In the genomic region with DNA sequence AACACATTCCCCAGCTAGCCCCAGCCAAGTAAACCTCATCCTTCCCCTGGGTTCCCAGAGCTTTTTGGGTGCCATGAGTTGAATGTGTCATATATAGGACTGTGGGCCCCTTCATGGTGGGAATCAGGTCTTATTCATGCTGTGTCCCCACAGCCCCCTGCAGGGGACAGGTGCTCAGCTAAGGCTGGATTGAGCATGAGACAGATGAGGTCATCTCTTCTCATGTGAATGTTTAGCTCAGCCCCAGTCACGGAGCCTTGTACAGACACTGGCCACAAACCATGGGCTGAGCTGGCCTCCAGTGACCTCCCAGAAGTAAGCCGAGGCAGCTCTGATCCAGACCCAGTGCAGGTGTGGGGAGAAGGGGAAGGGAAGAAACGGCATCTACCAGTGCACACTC, we compare ENCODE assay signal across 17 cellular contexts.
"Had no signal": no experiment of that assay in that cellular context is flagged by ENCODE, and none has a peak within 500 bp of the region (broad histone marks: within the 10 kb centered on the region; RNA-seq: fewer than 3 reads in every experiment).

No MANE protein-coding gene starts in this region.

- DNase-seq: activated CD4-positive, alpha-beta memory T cell treated with anti-CD3 and anti-CD28 coated beads for 36 hours; activated CD8-positive, alpha-beta memory T cell treated with anti-CD3 and anti-CD28 coated beads, Interleukin-2, amount 10 ng/mL, durations not matched to agents 7 days and 5 days; activated naive CD4-positive, alpha-beta T cell treated with anti-CD3 and anti-CD28 coated beads, Interleukin-2, amount 50 U/mL, for 16 hours; activated T-cell treated with anti-CD3 and anti-CD28 coated beads, Interleukin-2, amount 50 U/mL, for 1 hour; caudate nucleus; colonic mucosa; hypothalamus; kidney glomerular epithelial cell; psoas muscle; sigmoid colon; stimulated activated CD4-positive, alpha-beta T cell treated with anti-CD3 and anti-CD28 coated beads, Interleukin-1b, Interleukin-23, amount 100 ng/mL, for 48 hours; upper lobe of right lung had no signal

- H3K27me3 ChIP-seq: colonic mucosa, sigmoid colon, upper lobe of right lung had no signal

- H3K27ac ChIP-seq: colonic mucosa, psoas muscle, thoracic aorta, upper lobe of right lung, VCaP had no signal

- H3K36me3 Mint-ChIP-seq: activated CD4-positive, alpha-beta memory T cell treated with anti-CD3 and anti-CD28 coated beads for 36 hours; activated CD8-positive, alpha-beta memory T cell treated with anti-CD3 and anti-CD28 coated beads, Interleukin-2, amount 10 ng/mL, durations not matched to agents 7 days and 5 days had no signal

- H3K9me3 Mint-ChIP-seq: activated CD4-positive, alpha-beta memory T cell treated with anti-CD3 and anti-CD28 coated beads for 36 hours; nephron had no signal

- H3K9me3 ChIP-seq: colonic mucosa, psoas muscle, sigmoid colon, thoracic aorta, upper lobe of right lung had no signal

- H3K27me3 Mint-ChIP-seq: activated CD4-positive, alpha-beta memory T cell treated with anti-CD3 and anti-CD28 coated beads for 36 hours had no signal

- H3K36me3 ChIP-seq: colonic mucosa, upper lobe of right lung had no signal

- H3K4me1 Mint-ChIP-seq: activated CD8-positive, alpha-beta memory T cell treated with anti-CD3 and anti-CD28 coated beads, Interleukin-2, amount 10 ng/mL, durations not matched to agents 7 days and 5 days; nephron had no signal

- FAIRE-seq: endometrium had no signal

- ATAC-seq: activated CD8-positive, alpha-beta memory T cell treated with anti-CD3 and anti-CD28 coated beads, Interleukin-2, amount 10 ng/mL, durations not matched to agents 7 days and 5 days; esophagus mucosa; psoas muscle; upper lobe of right lung had no signal

- H3K27ac Mint-ChIP-seq: activated CD4-positive, alpha-beta memory T cell treated with anti-CD3 and anti-CD28 coated beads for 36 hours; activated CD8-positive, alpha-beta memory T cell treated with anti-CD3 and anti-CD28 coated beads, Interleukin-2, amount 10 ng/mL, durations not matched to agents 7 days and 5 days had no signal

- H3K4me1 ChIP-seq: colonic mucosa, psoas muscle, upper lobe of right lung had no signal

- H3K4me3 ChIP-seq: colonic mucosa, psoas muscle, sigmoid colon, thoracic aorta, upper lobe of right lung had no signal

- H3K4me3 Mint-ChIP-seq: activated CD4-positive, alpha-beta memory T cell treated with anti-CD3 and anti-CD28 coated beads for 36 hours; activated CD8-positive, alpha-beta memory T cell treated with anti-CD3 and anti-CD28 coated beads, Interleukin-2, amount 10 ng/mL, durations not matched to agents 7 days and 5 days; nephron had no signal
